In the genomic region with DNA sequence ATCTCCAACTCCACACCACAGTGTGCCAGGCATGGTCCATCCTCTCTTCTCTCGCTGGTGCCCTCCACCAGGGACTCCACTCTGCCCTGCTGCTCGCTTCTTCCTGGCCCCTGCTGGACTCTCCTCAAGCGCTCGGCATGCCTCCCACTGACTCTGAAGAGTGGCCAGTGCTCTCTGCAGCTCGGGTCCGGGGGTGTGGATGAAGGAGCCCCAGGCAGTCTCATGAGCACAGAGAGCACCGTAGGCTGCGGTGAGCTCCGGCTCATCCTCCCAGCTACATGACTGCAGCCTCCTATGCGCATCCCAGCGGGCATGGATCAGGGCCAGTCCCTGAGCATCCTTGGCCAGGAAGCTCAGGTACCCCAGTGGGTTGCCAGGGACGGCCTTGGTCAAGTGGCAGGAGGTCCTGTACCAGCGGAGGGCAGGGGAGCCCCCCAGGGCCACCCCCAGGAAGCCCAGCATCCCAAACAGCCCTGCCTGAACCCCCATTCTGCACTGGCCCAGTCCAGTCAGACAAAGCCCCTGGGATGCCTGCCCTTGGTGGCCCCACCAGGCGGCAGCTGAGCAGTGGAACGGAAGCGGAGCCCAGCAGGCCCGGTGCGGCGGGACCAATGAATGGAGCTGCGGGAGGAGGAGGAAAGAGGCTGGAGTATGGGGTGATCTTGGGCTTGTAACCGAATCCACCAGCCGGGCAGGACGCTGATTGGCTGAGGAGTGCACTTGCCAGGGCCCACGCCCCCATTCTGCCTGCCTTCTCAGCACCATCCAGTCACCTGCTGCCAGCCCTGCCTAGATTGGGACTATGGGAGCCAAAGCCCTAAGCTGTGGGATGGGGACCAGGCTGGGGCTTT, we compare ENCODE assay signal across 9 cellular contexts. TPM values are rescaled to one million over a fixed set of nuclear protein-coding genes. Genes with fewer than 3 reads are reported as not detected.
DNase-seq lines count a peak whose midpoint lies in the region; ATAC-seq and TF ChIP-seq lines count a peak whose summit lies in the region.
"Had no signal": no experiment of that assay in that cellular context is flagged by ENCODE, and none has a peak within 500 bp of the region (broad histone marks: within the 10 kb centered on the region; RNA-seq: fewer than 3 reads in every experiment).

A gene with protein sequence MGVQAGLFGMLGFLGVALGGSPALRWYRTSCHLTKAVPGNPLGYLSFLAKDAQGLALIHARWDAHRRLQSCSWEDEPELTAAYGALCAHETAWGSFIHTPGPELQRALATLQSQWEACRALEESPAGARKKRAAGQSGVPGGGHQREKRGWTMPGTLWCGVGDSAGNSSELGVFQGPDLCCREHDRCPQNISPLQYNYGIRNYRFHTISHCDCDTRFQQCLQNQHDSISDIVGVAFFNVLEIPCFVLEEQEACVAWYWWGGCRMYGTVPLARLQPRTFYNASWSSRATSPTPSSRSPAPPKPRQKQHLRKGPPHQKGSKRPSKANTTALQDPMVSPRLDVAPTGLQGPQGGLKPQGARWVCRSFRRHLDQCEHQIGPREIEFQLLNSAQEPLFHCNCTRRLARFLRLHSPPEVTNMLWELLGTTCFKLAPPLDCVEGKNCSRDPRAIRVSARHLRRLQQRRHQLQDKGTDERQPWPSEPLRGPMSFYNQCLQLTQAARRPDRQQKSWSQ (minus strand): TSS at position 643 of the 851 bp plus-strand sequence. CDS start 154 bp downstream, at position 489.

- TF ChIP-seq POLR2A in uterus (IDR thresholded peaks at IDR 0.05), result no peak

- H3K79me2 ChIP-seq in neural progenitor cell (ENCODE audit: low read depth), result no peaks in the 10 kb centered on the region

- H3K36me3 Mint-ChIP-seq in endothelial cell (ENCODE audit: low read depth, unreplicated experiment) (peaks cover 8% of the 10 kb centered on the region), neural progenitor cell (peaks cover 3% of the 10 kb centered on the region)

- H3K4me2 ChIP-seq in neural progenitor cell, result peak within 1 kb of the TSS; percentile 83

- H3K27me3 ChIP-seq in neural progenitor cell, result peaks cover 8% of the 10 kb centered on the region
- no peaks in the 10 kb centered on the region for H3K27me3 ChIP-seq in uterus

- H3K36me3 ChIP-seq in neural progenitor cell (no peaks in the 10 kb centered on the region), uterus (no peaks in the 10 kb centered on the region)

- H3K27me3 Mint-ChIP-seq in endothelial cell (ENCODE audit: unreplicated experiment), result peaks cover 9% of the 10 kb centered on the region
- H3K27me3 Mint-ChIP-seq in neural progenitor cell (ENCODE audit: insufficient read depth, low read depth), result peaks cover 13% of the 10 kb centered on the region

- peaks cover 15% of the 10 kb centered on the region for H3K4me1 ChIP-seq in neural progenitor cell
- no peaks in the 10 kb centered on the region for H3K4me1 ChIP-seq in uterus

- H3K9ac ChIP-seq in neural progenitor cell, result no peak within 1 kb of the TSS

- H3F3A ChIP-seq in neural progenitor cell (ENCODE audit: low read depth), result peaks cover 4% of the 10 kb centered on the region

- H3K4me1 Mint-ChIP-seq in endothelial cell (ENCODE audit: unreplicated experiment), result peaks cover 5% of the 10 kb centered on the region
- H3K4me1 Mint-ChIP-seq in neural progenitor cell, result peaks cover 25% of the 10 kb centered on the region

- intact Hi-C loops in uterus (cut with DNase I; ENCODE audit: low total_unique reads), result no loop called here

- no peak for TF ChIP-seq CTCF in endothelial cell (IDR thresholded peaks at IDR 0.05; ENCODE audit: unreplicated experiment)
- TF ChIP-seq CTCF in neural progenitor cell (IDR thresholded peaks at IDR 0.05), result peak; percentile 43
- TF ChIP-seq CTCF in uterus (IDR thresholded peaks at IDR 0.05), result no peak

- H3K4me3 ChIP-seq in neural progenitor cell, result peak within 1 kb of the TSS; percentile 45
- H3K4me3 ChIP-seq in uterus, result no peak within 1 kb of the TSS

- H3K27ac ChIP-seq in neural progenitor cell (no peak within 1 kb of the TSS), uterus (no peak within 1 kb of the TSS)

- H3K9me3 ChIP-seq in neural progenitor cell (ENCODE audit: low read depth), result no peaks in the 10 kb centered on the region
- no peaks in the 10 kb centered on the region for H3K9me3 ChIP-seq in uterus

- H2AFZ ChIP-seq in neural progenitor cell (replicated peaks), result peak within 1 kb of the TSS; percentile 13

- no peak for ATAC-seq in GM18868 (IDR thresholded peaks at IDR 0.05; ENCODE audit: unreplicated experiment)
- ATAC-seq in HG02763 (IDR thresholded peaks at IDR 0.05; ENCODE audit: unreplicated experiment), result no peak

- DNase-seq in G401 (ENCODE audit: low spot score) (peak; percentile 65), NCI-H2107 treated with DMSO at 0.1 percent for 48 hours (lab: John Stamatoyannopoulos, UW; ENCODE audit: unreplicated experiment) (peak; percentile 84), endothelial cell (ENCODE audit: low spot score) (peak; percentile 65), neural progenitor cell (ENCODE audit: low spot score) (peak; percentile 94), uterus (no peak)
- DNase-seq in activated CD4-positive, alpha-beta T cell treated with anti-CD3 and anti-CD28 coated beads, Interleukin-2, amount 50 U/mL, for 1 hour, result no peak

- no peaks in the 10 kb centered on the region for H4K20me1 ChIP-seq in neural progenitor cell (ENCODE audit: low read depth)

- H3K9me3 Mint-ChIP-seq in endothelial cell (ENCODE audit: unreplicated experiment), result no peaks in the 10 kb centered on the region
- peaks cover 3% of the 10 kb centered on the region for H3K9me3 Mint-ChIP-seq in neural progenitor cell

- H3K27ac Mint-ChIP-seq in endothelial cell (ENCODE audit: unreplicated experiment) (no peak within 1 kb of the TSS), neural progenitor cell (peak within 1 kb of the TSS; percentile 72)

- in situ Hi-C loops in G401 (cut with HindIII; ENCODE audit: low sequenced_read_pairs), result no loop called here

- peak within 1 kb of the TSS; percentile 65 for H3K4me3 Mint-ChIP-seq in endothelial cell (ENCODE audit: unreplicated experiment)
- peak within 1 kb of the TSS; percentile 92 for H3K4me3 Mint-ChIP-seq in neural progenitor cell

RNA-seq across cellular contexts. Expression of the gene that starts here (rescaled TPM):
- 4.4 and 4.9 TPM in 2 replicates for total RNA-seq in G401 (2014; rRNA removed; shearing (Covaris generic))
- total RNA-seq in endothelial cell (ENCODE audit: unreplicated experiment), result 2.8 TPM
- 0.41 and 3.6 TPM in 2 replicates for total RNA-seq in neural progenitor cell (ENCODE audit: low replicate concordance)
- not detected for total RNA-seq in uterus
- total RNA-seq: subcutaneous adipose tissue had no signal

Comparison
In these comparisons a context has a peak if more than half of its experiments do, and no peak if none do; other contexts are left out.
1. DNase-seq: peak in G401 (single experiment), NCI-H2107 treated with DMSO at 0.1 percent for 48 hours (single experiment), endothelial cell (single experiment) and neural progenitor cell (single experiment); none in uterus (0 of 2) and activated CD4-positive, alpha-beta T cell treated with anti-CD3 and anti-CD28 coated beads, Interleukin-2, amount 50 U/mL, for 1 hour (single experiment).